Comparison of ENCODE assay signal across 9 cellular contexts in the genomic region with DNA sequence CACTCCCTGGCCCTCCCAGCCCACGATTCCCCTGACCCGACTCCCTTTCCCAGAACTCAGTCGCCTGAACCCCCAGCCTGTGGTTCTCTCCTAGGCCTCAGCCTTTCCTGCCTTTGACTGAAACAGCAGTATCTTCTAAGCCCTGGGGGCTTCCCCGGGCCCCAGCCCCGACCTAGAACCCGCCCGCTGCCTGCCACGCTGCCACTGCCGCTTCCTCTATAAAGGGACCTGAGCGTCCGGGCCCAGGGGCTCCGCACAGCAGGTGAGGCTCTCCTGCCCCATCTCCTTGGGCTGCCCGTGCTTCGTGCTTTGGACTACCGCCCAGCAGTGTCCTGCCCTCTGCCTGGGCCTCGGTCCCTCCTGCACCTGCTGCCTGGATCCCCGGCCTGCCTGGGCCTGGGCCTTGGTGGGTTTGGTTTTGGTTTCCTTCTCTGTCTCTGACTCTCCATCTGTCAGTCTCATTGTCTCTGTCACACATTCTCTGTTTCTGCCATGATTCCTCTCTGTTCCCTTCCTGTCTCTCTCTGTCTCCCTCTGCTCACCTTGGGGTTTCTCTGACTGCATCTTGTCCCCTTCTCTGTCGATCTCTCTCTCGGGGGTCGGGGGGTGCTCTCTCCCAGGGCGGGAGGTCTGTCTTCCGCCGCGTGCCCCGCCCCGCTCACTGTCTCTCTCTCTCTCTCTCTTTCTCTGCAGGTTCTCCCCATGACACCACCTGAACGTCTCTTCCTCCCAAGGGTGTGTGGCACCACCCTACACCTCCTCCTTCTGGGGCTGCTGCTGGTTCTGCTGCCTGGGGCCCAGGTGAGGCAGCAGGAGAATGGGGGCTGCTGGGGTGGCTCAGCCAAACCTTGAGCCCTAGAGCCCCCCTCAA. TPM values are rescaled to one million over a fixed set of nuclear protein-coding genes. Genes with fewer than 3 reads are reported as not detected.
DNase-seq lines count a peak whose midpoint lies in the region; ATAC-seq and TF ChIP-seq lines count a peak whose summit lies in the region.
"Had no signal": no experiment of that assay in that cellular context is flagged by ENCODE, and none has a peak within 500 bp of the region (broad histone marks: within the 10 kb centered on the region; RNA-seq: fewer than 3 reads in every experiment).

TSS of gene LTA (plus strand) at position 249 of the 871 bp plus-strand sequence. CDS start at position 703, 454 bp downstream.

- H3K36me3 ChIP-seq in SJCRH30: no peaks in the 10 kb centered on the region

- peaks cover 3% of the 10 kb centered on the region for H3K27me3 Mint-ChIP-seq in neural crest cell (ENCODE audit: low read depth)

- H3K4me1 ChIP-seq in SJCRH30: no peaks in the 10 kb centered on the region

- intact Hi-C loops in posterior cingulate gyrus (cut with DNase I): no loop called here

- ATAC-seq in HG03139 (IDR thresholded peaks at IDR 0.05; ENCODE audit: unreplicated experiment): peak; percentile 37

- H3K9me3 ChIP-seq in SJCRH30 (replicated peaks): no peaks in the 10 kb centered on the region

- H3K27ac Mint-ChIP-seq in neural crest cell (ENCODE audit: unreplicated experiment): peak within 1 kb of the TSS; percentile 81

- peaks cover 14% of the 10 kb centered on the region; the same call in 1 of the 2 replicates for H3K27me3 ChIP-seq in SJCRH30

- TF ChIP-seq CTCF in GM12864 (IDR thresholded peaks at IDR 0.05; ENCODE audit: low read depth, low read length, missing control alignments) (no peak), neural crest cell (conservative IDR thresholded peaks at IDR 0.05) (no peak)

- no peak within 1 kb of the TSS for H3K27ac ChIP-seq in SJCRH30

- H3K4me1 Mint-ChIP-seq in neural crest cell: peaks cover 17% of the 10 kb centered on the region

- H3K4me3 ChIP-seq in GM12864 (ENCODE audit: low read depth, low read length) (peak within 1 kb of the TSS; percentile 55), SJCRH30 (no peak within 1 kb of the TSS)

- DNase-seq in GM12864 (ENCODE audit: low read depth) (peak; percentile 68), activated T-cell treated with anti-CD3 and anti-CD28 coated beads for 1 hour (ENCODE audit: low read depth) (peak; percentile 64), neural crest cell (ENCODE audit: low read depth, low spot score) (no peak), SJCRH30 (no peak), NCI-H748 treated with DMSO at 0.1 percent for 48 hours (lab: John Stamatoyannopoulos, UW) (no peak), posterior cingulate gyrus (no peak), hepatic stellate cell (ENCODE audit: low spot score) (no peak)

- no peaks in the 10 kb centered on the region for H3K9me3 Mint-ChIP-seq in neural crest cell

- no peak within 1 kb of the TSS for H3K4me3 Mint-ChIP-seq in neural crest cell

- H3K36me3 Mint-ChIP-seq in neural crest cell (ENCODE audit: low read depth): no peaks in the 10 kb centered on the region

RNA-seq across cellular contexts. Expression of gene LTA, which starts in this region (rescaled TPM):
- total RNA-seq in neural crest cell: 0.26 and 0.36 TPM in 2 replicates
- not detected in 2 replicates for total RNA-seq in SJCRH30 (2014; rRNA removed; shearing (Covaris generic))
- total RNA-seq: renal cortical epithelial cell had no signal

Comparison
In these comparisons a context has a peak if more than half of its experiments do, and no peak if none do; other contexts are left out.
1. DNase-seq: peak in GM12864 (single experiment) and activated T-cell treated with anti-CD3 and anti-CD28 coated beads for 1 hour (single experiment); none in neural crest cell (single experiment), SJCRH30 (0 of 2), NCI-H748 treated with DMSO at 0.1 percent for 48 hours (single experiment), posterior cingulate gyrus (0 of 10) and hepatic stellate cell (single experiment).